In the genomic region with DNA sequence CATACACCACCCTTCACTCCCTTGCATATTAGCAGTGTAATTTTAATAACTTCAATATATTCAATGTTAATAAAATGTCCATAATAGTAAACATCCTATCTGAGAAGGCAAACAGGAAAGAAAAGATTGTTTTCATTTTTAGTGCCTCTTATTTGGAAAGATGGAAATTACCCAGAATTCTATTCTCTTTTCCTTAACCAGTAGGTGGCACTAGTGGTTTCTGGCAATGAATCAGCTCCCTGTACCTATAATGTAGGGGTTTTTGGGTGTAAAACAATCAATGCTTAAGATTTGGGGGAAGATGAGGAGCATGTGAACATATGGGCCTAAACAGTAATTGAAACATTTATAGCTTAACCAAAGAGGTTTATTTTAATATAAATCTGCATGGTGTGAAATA, we compare ENCODE assay signal across 10 cellular contexts. TPM values are rescaled to one million over a fixed set of nuclear protein-coding genes. Genes with fewer than 3 reads are reported as not detected.
DNase-seq lines count a peak whose midpoint lies in the region; FAIRE-seq and TF ChIP-seq lines count a peak whose summit lies in the region.
"Had no signal": no experiment of that assay in that cellular context is flagged by ENCODE, and none has a peak within 500 bp of the region (broad histone marks: within the 10 kb centered on the region; RNA-seq: fewer than 3 reads in every experiment).

No MANE protein-coding gene starts in this region.

- H3K9me3 Mint-ChIP-seq in activated naive CD4-positive, alpha-beta T cell treated with anti-CD3 and anti-CD28 coated beads for 36 hours: no peaks in the 10 kb centered on the region
- H3K9me3 Mint-ChIP-seq: dendritic cell treated with granulocyte-macrophage colony-stimulating factor and Interleukin-4, amounts not matched to agents 40 ng/mL and 50 ng/mL, for 4 days had no signal

- CTCF ChIA-PET in activated naive CD4-positive, alpha-beta T cell treated with anti-CD3 and anti-CD28 coated beads for 36 hours (lab: Charles Lee): interaction anchor here (0.9 to 2.0 kb wide), 2 partner anchors 276 to 540 kb away, joined by 3 to 5 read pairs; no protein-coding TSS in a partner anchor

- H3K4me1 Mint-ChIP-seq in activated naive CD4-positive, alpha-beta T cell treated with anti-CD3 and anti-CD28 coated beads for 36 hours (ENCODE audit: low read depth): no peaks in the 10 kb centered on the region

- peak; percentile 46 for TF ChIP-seq CTCF in GM12864 (IDR thresholded peaks at IDR 0.05; ENCODE audit: low read depth, low read length, missing control alignments)
- TF ChIP-seq CTCF in LNCAP (IDR thresholded peaks at IDR 0.05): peak; percentile 58
- TF ChIP-seq CTCF in bronchial epithelial cell (IDR thresholded peaks at IDR 0.05; ENCODE audit: insufficient read depth, low read length, severe bottlenecking): peak; percentile 51
- TF ChIP-seq CTCF in ovary (IDR thresholded peaks at IDR 0.05): peak; percentile 15 to 29 (median 25)

- no peak for FAIRE-seq in bronchial epithelial cell (lab: Jason Lieb, UNC)

- H3K4me3 Mint-ChIP-seq in activated naive CD4-positive, alpha-beta T cell treated with anti-CD3 and anti-CD28 coated beads for 36 hours: no peak overlapping the region
- H3K4me3 Mint-ChIP-seq: dendritic cell treated with granulocyte-macrophage colony-stimulating factor and Interleukin-4, amounts not matched to agents 40 ng/mL and 50 ng/mL, for 4 days had no signal

- H3K27me3 ChIP-seq in bronchial epithelial cell (ENCODE audit: control insufficient read depth, insufficient read depth, low read length): no peaks in the 10 kb centered on the region
- H3K27me3 ChIP-seq in ovary: no peaks in the 10 kb centered on the region
- H3K27me3 ChIP-seq: SJSA1 had no signal

- H3K27ac ChIP-seq in ovary: no peak overlapping the region
- H3K27ac ChIP-seq: SJSA1, skin epidermis had no signal

- no peak for TF ChIP-seq POLR2A in ovary (IDR thresholded peaks at IDR 0.05)

- no peaks in the 10 kb centered on the region for H3K4me1 ChIP-seq in ovary (ENCODE audit: insufficient read depth)

- no peaks in the 10 kb centered on the region for H3K9me3 ChIP-seq in ovary
- H3K9me3 ChIP-seq: SJSA1 had no signal

- peaks cover 27% of the 10 kb centered on the region for H3K27me3 Mint-ChIP-seq in activated naive CD4-positive, alpha-beta T cell treated with anti-CD3 and anti-CD28 coated beads for 36 hours (ENCODE audit: low read depth)

- no peak for TF ChIP-seq EP300 in ovary (IDR thresholded peaks at IDR 0.05)

- intact Hi-C loops in ovary (cut with DNase I): no loop called here
- intact Hi-C loops in activated naive CD4-positive, alpha-beta T cell treated with anti-CD3 and anti-CD28 coated beads for 36 hours (cut with micrococcal nuclease): loop anchor here (2.0 to 5.0 kb wide), 2 partner anchors 276 to 539 kb away; no protein-coding TSS in a partner anchor

- DNase-seq in GM12864 (ENCODE audit: low read depth): no peak
- peak; percentile 44 for DNase-seq in bronchial epithelial cell (ENCODE audit: low read depth)
- DNase-seq in ovary: no peak
- DNase-seq in activated naive CD4-positive, alpha-beta T cell treated with anti-CD3 and anti-CD28 coated beads for 36 hours: no peak
- no peak for DNase-seq in foreskin melanocyte
- DNase-seq in NCI-H128 (lab: John Stamatoyannopoulos, UW; ENCODE audit: unreplicated experiment): no peak

- H3K36me3 Mint-ChIP-seq in activated naive CD4-positive, alpha-beta T cell treated with anti-CD3 and anti-CD28 coated beads for 36 hours (ENCODE audit: low read depth): no peaks in the 10 kb centered on the region

- H3K27ac Mint-ChIP-seq in activated naive CD4-positive, alpha-beta T cell treated with anti-CD3 and anti-CD28 coated beads for 36 hours: no peak overlapping the region
- H3K27ac Mint-ChIP-seq: dendritic cell treated with granulocyte-macrophage colony-stimulating factor and Interleukin-4, amounts not matched to agents 40 ng/mL and 50 ng/mL, for 4 days had no signal

- H3K36me3 ChIP-seq in bronchial epithelial cell (ENCODE audit: control insufficient read depth, insufficient read depth, low read length) (no peaks in the 10 kb centered on the region), ovary (no peaks in the 10 kb centered on the region)
- H3K36me3 ChIP-seq: SJSA1 had no signal

- H3K4me3 ChIP-seq in GM12864 (ENCODE audit: low read depth, low read length) (no peak overlapping the region), bronchial epithelial cell (ENCODE audit: low read depth, low read length) (no peak overlapping the region), ovary (no peak overlapping the region)
- H3K4me3 ChIP-seq: SJSA1, skin epidermis had no signal

RNA-seq across cellular contexts. Expression of gene SEMA6D, which starts 5.7 kb away (rescaled TPM):
- total RNA-seq in bronchial epithelial cell (0.64 and 2.6 TPM in 2 replicates), ovary (10 to 100 TPM; 19.8 to 45.3 (median 30.1) TPM)
- polyA plus RNA-seq in ovary: 10 to 100 TPM; 13.7 to 21.5 TPM
- not detected for total RNA-seq in activated naive CD4-positive, alpha-beta T cell treated with anti-CD3 and anti-CD28 coated beads for 36 hours
